ENCODE assay signal across 31 cellular contexts in genomic region chr6:150996968-150997367, GRCh38.
"Had no signal": no experiment of that assay in that cellular context is flagged by ENCODE, and none has a peak within 500 bp of the region (broad histone marks: within the 10 kb centered on the region; RNA-seq: fewer than 3 reads in every experiment).

No MANE protein-coding gene starts in this region.

- H3K4me3 Mint-ChIP-seq: activated B cell treated with CpG ODN at 0.5 μM for 24 hours; activated CD4-positive, alpha-beta T cell treated with anti-CD3 and anti-CD28 coated beads, Interleukin-2, amount 10 ng/mL, durations not matched to agents 24 days and 14 days; activated CD8-positive, alpha-beta memory T cell treated with anti-CD3 and anti-CD28 coated beads, Interleukin-2, amount 10 ng/mL, durations not matched to agents 7 days and 5 days; activated naive CD4-positive, alpha-beta T cell treated with anti-CD3 and anti-CD28 coated beads for 36 hours; activated naive CD8-positive, alpha-beta T cell; activated T-cell treated with anti-CD3 and anti-CD28 coated beads, Interleukin-2, amount 50 U/mL, for 24 hours; activated T-helper 1 cell treated with anti-CD3 and anti-CD28 coated beads, Interleukin-12 subunit alpha, Interleukin-12 subunit beta, Interleukin-2, Interleukin-4 antibody, amounts not matched to agents 30 ng/mL and 10 ng/mL and 1 ng/mL, durations not matched to agents 14 hours and 24 hours and 36 hours; T-helper 17 cell had no signal

- H3K27me3 ChIP-seq: brain microvascular endothelial cell, cardiac muscle cell, Peyer's patch, SJSA1 had no signal

- H3K27ac ChIP-seq: brain microvascular endothelial cell, cardiac muscle cell, Peyer's patch, RWPE1, SJSA1 had no signal

- H3K27ac Mint-ChIP-seq: activated B cell treated with CpG ODN at 0.5 μM for 24 hours; activated CD8-positive, alpha-beta memory T cell treated with anti-CD3 and anti-CD28 coated beads, Interleukin-2, amount 10 ng/mL, durations not matched to agents 7 days and 5 days; activated naive CD4-positive, alpha-beta T cell treated with anti-CD3 and anti-CD28 coated beads for 36 hours; activated naive CD8-positive, alpha-beta T cell; activated T-cell treated with anti-CD3 and anti-CD28 coated beads, Interleukin-2, amount 50 U/mL, for 24 hours; activated T-helper 1 cell treated with anti-CD3 and anti-CD28 coated beads, Interleukin-12 subunit alpha, Interleukin-12 subunit beta, Interleukin-2, Interleukin-4 antibody, amounts not matched to agents 30 ng/mL and 10 ng/mL and 1 ng/mL, durations not matched to agents 14 hours and 24 hours and 36 hours; T-helper 17 cell had no signal

- H3K9me3 ChIP-seq: Peyer's patch, SJSA1 had no signal

- ATAC-seq: activated CD8-positive, alpha-beta memory T cell treated with anti-CD3 and anti-CD28 coated beads, Interleukin-2, amount 10 ng/mL, durations not matched to agents 7 days and 5 days; SK-N-SH treated with all-trans-retinoic acid at 6 μM for 48 hours; T-helper 17 cell had no signal

- DNase-seq: activated B cell treated with CpG ODN at 0.5 μM for 24 hours; activated CD4-positive, alpha-beta T cell treated with anti-CD3 and anti-CD28 coated beads for 1 hour; activated CD4-positive, alpha-beta T cell treated with anti-CD3 and anti-CD28 coated beads, Interleukin-2, amount 10 ng/mL, durations not matched to agents 24 days and 14 days; activated CD4-positive, alpha-beta T cell treated with anti-CD3 and anti-CD28 coated beads, Interleukin-2, amount 50 U/mL, for 48 hours; activated gamma-delta T cell; activated naive CD4-positive, alpha-beta T cell treated with anti-CD3 and anti-CD28 coated beads for 36 hours; activated T-cell treated with anti-CD3 and anti-CD28 coated beads, Interleukin-2, amount 50 U/mL, for 24 hours; amygdala; brain microvascular endothelial cell; Kasumi-1; KBM-7; NCI-H1105 treated with DMSO at 0.1 percent for 48 hours; NCI-H1436 treated with DMSO at 0.1 percent for 48 hours; NCI-H187; NCI-H2081; NCI-H510A treated with DMSO at 0.1 percent for 48 hours; NCI-H69; NK-92 treated with Interleukin-12 subunit alpha and Interleukin-12 subunit beta, amount 100 ng/mL, for 24 hours; OCI-M1; Peyer's patch; SHP77; SW 1271; T-helper 17 cell; T-helper 9 cell had no signal

- H3K9me3 Mint-ChIP-seq: activated T-cell treated with anti-CD3 and anti-CD28 coated beads, Interleukin-2, amount 50 U/mL, for 24 hours had no signal

- H3K4me3 ChIP-seq: cardiac muscle cell, Peyer's patch, SJSA1 had no signal

- H3K36me3 ChIP-seq: cardiac muscle cell, Peyer's patch had no signal

- H3K4me1 Mint-ChIP-seq: T-helper 17 cell had no signal

- H3K4me1 ChIP-seq: Peyer's patch, SJSA1 had no signal

- H3K27me3 Mint-ChIP-seq: activated B cell treated with CpG ODN at 0.5 μM for 24 hours; activated CD4-positive, alpha-beta T cell treated with anti-CD3 and anti-CD28 coated beads, Interleukin-2, amount 10 ng/mL, durations not matched to agents 24 days and 14 days; activated CD8-positive, alpha-beta memory T cell treated with anti-CD3 and anti-CD28 coated beads, Interleukin-2, amount 10 ng/mL, durations not matched to agents 7 days and 5 days; activated naive CD8-positive, alpha-beta T cell; activated T-cell treated with anti-CD3 and anti-CD28 coated beads, Interleukin-2, amount 50 U/mL, for 24 hours; T-helper 17 cell had no signal
